In the genomic region with DNA sequence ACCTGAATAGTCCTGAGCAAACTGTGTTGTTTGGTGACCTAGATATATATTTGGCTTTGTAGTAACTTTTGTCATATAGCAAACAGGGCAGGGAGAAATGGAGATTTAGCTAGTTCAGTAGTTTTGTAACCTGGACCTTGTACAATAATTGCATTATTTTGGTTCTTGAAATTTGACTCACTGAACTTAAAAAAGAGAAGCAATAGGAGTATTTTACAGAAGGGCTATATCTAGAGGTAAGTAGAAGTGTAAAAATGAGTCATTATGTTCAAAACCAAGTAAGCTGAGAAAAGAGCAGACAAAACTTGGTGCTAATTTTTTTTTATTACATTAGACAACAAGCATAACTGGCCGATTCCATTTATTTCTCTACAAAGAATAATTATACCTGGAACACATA, we compare ENCODE assay signal across 24 cellular contexts.
"Had no signal": no experiment of that assay in that cellular context is flagged by ENCODE, and none has a peak within 500 bp of the region (broad histone marks: within the 10 kb centered on the region; RNA-seq: fewer than 3 reads in every experiment).

No MANE protein-coding gene starts in this region.

- DNase-seq: activated CD4-positive, alpha-beta T cell treated with anti-CD3 and anti-CD28 coated beads for 1 hour; activated CD4-positive, alpha-beta T cell treated with anti-CD3 and anti-CD28 coated beads, Interleukin-2, amount 50 U/mL, for 1 hour; activated gamma-delta T cell treated with Interleukin-2 at 50 U/mL for 16 hours; activated T-cell treated with anti-CD3 and anti-CD28 coated beads, Interleukin-2, amount 50 U/mL, for 1 hour; adrenal gland; central memory CD4-positive, alpha-beta T cell; effector memory CD4-positive, alpha-beta T cell; foreskin keratinocyte; hippocampal formation; left ventricle myocardium superior; mammary epithelial cell; naive thymus-derived CD8-positive, alpha-beta T cell; retina; sigmoid colon; stimulated activated CD4-positive, alpha-beta T cell treated with anti-CD3 and anti-CD28 coated beads, Interleukin-2, amount 100 ng/mL, for 48 hours; stimulated activated naive CD4-positive, alpha-beta T cell; testis; trophoblast cell; uterus had no signal

- H3K4me3 Mint-ChIP-seq: mesothelial cell of epicardium; naive thymus-derived CD8-positive, alpha-beta T cell; neural progenitor cell had no signal

- H3K27me3 ChIP-seq: adrenal gland, ascending aorta, foreskin keratinocyte, neural progenitor cell, sigmoid colon, testis, uterus had no signal

- ATAC-seq: activated naive CD4-positive, alpha-beta T cell treated with anti-CD3 and anti-CD28 coated beads, Interleukin-2, amount 50 U/mL, for 72 hours; foreskin keratinocyte; left ventricle myocardium superior; naive thymus-derived CD8-positive, alpha-beta T cell had no signal

- H3K36me3 ChIP-seq: adrenal gland, ascending aorta, neural progenitor cell, sigmoid colon, uterus had no signal

- H3K4me2 ChIP-seq: neural progenitor cell had no signal

- H3K4me1 Mint-ChIP-seq: mesothelial cell of epicardium; naive thymus-derived CD8-positive, alpha-beta T cell; neural progenitor cell had no signal

- H2AFZ ChIP-seq: neural progenitor cell had no signal

- H3K27ac Mint-ChIP-seq: activated naive CD4-positive, alpha-beta T cell treated with anti-CD3 and anti-CD28 coated beads, Interleukin-2, amount 50 U/mL, for 72 hours; mesothelial cell of epicardium; naive thymus-derived CD8-positive, alpha-beta T cell; neural progenitor cell; progenitor cell of endocrine pancreas had no signal

- H3K36me3 Mint-ChIP-seq: mesothelial cell of epicardium; naive thymus-derived CD8-positive, alpha-beta T cell had no signal

- H3K27me3 Mint-ChIP-seq: naive thymus-derived CD8-positive, alpha-beta T cell; progenitor cell of endocrine pancreas had no signal

- H3K4me3 ChIP-seq: adrenal gland, ascending aorta, neural progenitor cell, sigmoid colon, testis, uterus had no signal

- H3K27ac ChIP-seq: adrenal gland, ascending aorta, foreskin keratinocyte, neural progenitor cell, sigmoid colon, testis, uterus had no signal

- H3K9me3 ChIP-seq: adrenal gland, ascending aorta, sigmoid colon, testis, uterus had no signal

- H3K4me1 ChIP-seq: adrenal gland, ascending aorta, foreskin keratinocyte, neural progenitor cell, sigmoid colon, testis, uterus had no signal
